ENCODE assay signal across 17 cellular contexts in the genomic region with DNA sequence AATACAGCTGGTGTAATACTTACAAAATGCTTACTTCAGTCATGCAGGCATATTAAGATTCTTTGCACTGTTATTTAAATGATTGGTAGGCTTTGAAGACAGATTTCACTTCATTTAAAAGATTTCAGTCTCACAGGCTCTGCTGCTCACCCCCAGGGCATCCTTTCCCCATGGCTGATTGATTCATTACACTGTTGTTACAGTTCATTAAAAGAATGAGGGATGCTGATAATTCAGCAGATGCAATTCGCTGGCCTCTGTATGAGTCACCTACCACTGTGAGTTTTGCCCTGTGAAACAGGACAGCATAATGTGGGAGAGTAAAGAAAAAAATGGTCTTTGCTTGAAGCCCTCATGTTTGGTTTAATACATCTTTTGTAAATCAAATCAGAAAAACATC.
A peak's percentile ranks its signal among the peaks of the same experiment; 100 is the strongest.
DNase-seq lines count a peak whose midpoint lies in the region; ATAC-seq and TF ChIP-seq lines count a peak whose summit lies in the region.
"Had no signal": no experiment of that assay in that cellular context is flagged by ENCODE, and none has a peak within 500 bp of the region (broad histone marks: within the 10 kb centered on the region; RNA-seq: fewer than 3 reads in every experiment).

No MANE protein-coding gene starts in this region.

- ATAC-seq in left cardiac atrium, result no peak
- ATAC-seq: mucosa of descending colon, sciatic nerve had no signal

- no peak for TF ChIP-seq POLR2A in erythroblast (IDR thresholded peaks at IDR 0.05; ENCODE audit: low read length)

- no peaks in the 10 kb centered on the region for H3K9me3 Mint-ChIP-seq in activated T-helper 1 cell treated with anti-CD3 and anti-CD28 coated beads, Interleukin-12 subunit alpha, Interleukin-12 subunit beta, Interleukin-2, Interleukin-4 antibody, amounts not matched to agents 30 ng/mL and 10 ng/mL and 1 ng/mL, durations not matched to agents 14 hours and 24 hours and 36 hours

- no peak overlapping the region for H3K4me3 Mint-ChIP-seq in activated T-helper 1 cell treated with anti-CD3 and anti-CD28 coated beads, Interleukin-12 subunit alpha, Interleukin-12 subunit beta, Interleukin-2, Interleukin-4 antibody, amounts not matched to agents 30 ng/mL and 10 ng/mL and 1 ng/mL, durations not matched to agents 14 hours and 24 hours and 36 hours
- H3K4me3 Mint-ChIP-seq: CD4-positive, CD25-positive, alpha-beta regulatory T cell had no signal

- H3K36me3 Mint-ChIP-seq in activated T-helper 1 cell treated with anti-CD3 and anti-CD28 coated beads, Interleukin-12 subunit alpha, Interleukin-12 subunit beta, Interleukin-2, Interleukin-4 antibody, amounts not matched to agents 30 ng/mL and 10 ng/mL and 1 ng/mL, durations not matched to agents 14 hours and 24 hours and 36 hours (ENCODE audit: low read depth), result no peaks in the 10 kb centered on the region
- H3K36me3 Mint-ChIP-seq: CD4-positive, CD25-positive, alpha-beta regulatory T cell had no signal

- DNase-seq in Caki2 (ENCODE audit: low read depth) (peak; percentile 16), NCI-H146 (lab: John Stamatoyannopoulos, UW) (peak; percentile 83), amniotic epithelial cell (ENCODE audit: low read depth) (peak; percentile 18), kidney glomerular epithelial cell (lab: John Stamatoyannopoulos, UW) (peak; percentile 64), left cardiac atrium (no peak), erythroblast (lab: John Stamatoyannopoulos, UW) (no peak), posterior cingulate gyrus (no peak)
- no peak for DNase-seq in activated T-helper 1 cell treated with anti-CD3 and anti-CD28 coated beads, Interleukin-12 subunit alpha, Interleukin-12 subunit beta, Interleukin-2, Interleukin-4 antibody, amounts not matched to agents 30 ng/mL and 10 ng/mL and 1 ng/mL, durations not matched to agents 14 hours and 24 hours and 36 hours (ENCODE audit: low spot score)
- DNase-seq: activated naive CD4-positive, alpha-beta T cell treated with anti-CD3 and anti-CD28 coated beads, Interleukin-2, amount 50 U/mL, for 16 hours; CD4-positive, CD25-positive, alpha-beta regulatory T cell; DMS53; effector CD4-positive, alpha-beta T cell; mucosa of descending colon; NCI-H187 treated with DMSO at 0.1 percent for 48 hours; NCI-H526 treated with DMSO at 0.1 percent for 48 hours; stomach had no signal

- H3K4me1 Mint-ChIP-seq in activated T-helper 1 cell treated with anti-CD3 and anti-CD28 coated beads, Interleukin-12 subunit alpha, Interleukin-12 subunit beta, Interleukin-2, Interleukin-4 antibody, amounts not matched to agents 30 ng/mL and 10 ng/mL and 1 ng/mL, durations not matched to agents 14 hours and 24 hours and 36 hours (ENCODE audit: low read depth), result no peaks in the 10 kb centered on the region
- H3K4me1 Mint-ChIP-seq: CD4-positive, CD25-positive, alpha-beta regulatory T cell had no signal

- no peaks in the 10 kb centered on the region for H3K27me3 Mint-ChIP-seq in activated T-helper 1 cell treated with anti-CD3 and anti-CD28 coated beads, Interleukin-12 subunit alpha, Interleukin-12 subunit beta, Interleukin-2, Interleukin-4 antibody, amounts not matched to agents 30 ng/mL and 10 ng/mL and 1 ng/mL, durations not matched to agents 14 hours and 24 hours and 36 hours (ENCODE audit: insufficient read depth)
- H3K27me3 Mint-ChIP-seq: CD4-positive, CD25-positive, alpha-beta regulatory T cell had no signal

- in situ Hi-C loops in Caki2 (cut with HindIII; ENCODE audit: low pct_unique_long_range_greater_than_20kb, low sequenced_read_pairs), result no loop called here

- intact Hi-C loops in activated T-helper 1 cell treated with anti-CD3 and anti-CD28 coated beads, Interleukin-12 subunit alpha, Interleukin-12 subunit beta, Interleukin-2, Interleukin-4 antibody, amounts not matched to agents 30 ng/mL and 10 ng/mL and 1 ng/mL, durations not matched to agents 14 hours and 24 hours and 36 hours (cut with micrococcal nuclease), result no loop called here
- intact Hi-C loops in left cardiac atrium (cut with DNase I) (no loop called here), posterior cingulate gyrus (cut with DNase I) (no loop called here)

- no peak overlapping the region for H3K27ac Mint-ChIP-seq in activated T-helper 1 cell treated with anti-CD3 and anti-CD28 coated beads, Interleukin-12 subunit alpha, Interleukin-12 subunit beta, Interleukin-2, Interleukin-4 antibody, amounts not matched to agents 30 ng/mL and 10 ng/mL and 1 ng/mL, durations not matched to agents 14 hours and 24 hours and 36 hours
- H3K27ac Mint-ChIP-seq: CD4-positive, CD25-positive, alpha-beta regulatory T cell had no signal

Comparison
In these comparisons a context has a peak if more than half of its experiments do, and no peak if none do; other contexts are left out.
1. DNase-seq: peak in Caki2 (single experiment), NCI-H146 (single experiment), amniotic epithelial cell (single experiment) and kidney glomerular epithelial cell (single experiment); none in activated T-helper 1 cell treated with anti-CD3 and anti-CD28 coated beads, Interleukin-12 subunit alpha, Interleukin-12 subunit beta, Interleukin-2, Interleukin-4 antibody, amounts not matched to agents 30 ng/mL and 10 ng/mL and 1 ng/mL, durations not matched to agents 14 hours and 24 hours and 36 hours (single experiment), left cardiac atrium (single experiment), erythroblast (0 of 2) and posterior cingulate gyrus (0 of 10).